Comparison of ENCODE assay signal across 8 cellular contexts in the genomic region with DNA sequence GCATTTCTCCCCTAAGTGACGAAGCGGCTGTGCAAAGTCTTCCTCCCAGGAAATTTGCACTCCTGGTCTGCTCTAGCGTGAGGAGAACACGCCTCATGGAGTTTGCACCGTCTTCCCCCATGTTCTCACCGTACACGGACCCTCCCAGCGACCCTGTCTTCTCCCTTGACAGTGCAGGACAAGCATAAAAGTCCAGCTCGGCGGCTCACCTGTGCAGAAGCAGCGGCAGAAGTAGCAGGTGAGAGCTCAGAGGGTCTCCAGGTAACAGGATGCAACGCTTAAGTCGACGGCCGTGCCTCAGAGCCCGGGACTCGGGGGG. TPM values are rescaled to one million over a fixed set of nuclear protein-coding genes. Genes with fewer than 3 reads are reported as not detected.
DNase-seq lines count a peak whose midpoint lies in the region; ATAC-seq and TF ChIP-seq lines count a peak whose summit lies in the region.

No MANE protein-coding gene starts in this region.

- no peak for TF ChIP-seq CTCF in CD8-positive, alpha-beta T cell (IDR thresholded peaks at IDR 0.05)
- no peak for TF ChIP-seq CTCF in Peyer's patch (IDR thresholded peaks at IDR 0.05)

- H3K27me3 ChIP-seq in CD8-positive, alpha-beta T cell (ENCODE audit: insufficient read depth, low read length), result no peaks in the 10 kb centered on the region
- H3K27me3 ChIP-seq in Peyer's patch, result no peaks in the 10 kb centered on the region

- in situ Hi-C loops in G401 (cut with HindIII; ENCODE audit: low sequenced_read_pairs), result no loop called here

- H3K4me1 ChIP-seq in CD8-positive, alpha-beta T cell (ENCODE audit: insufficient read depth, low read length), result peaks cover 19% of the 10 kb centered on the region
- peaks cover 0 to 5% (median 0%) of the 10 kb centered on the region in 4 donors for H3K4me1 ChIP-seq in Peyer's patch

- H3K9me3 ChIP-seq in CD8-positive, alpha-beta T cell (ENCODE audit: low read length), result no peaks in the 10 kb centered on the region
- no peaks in the 10 kb centered on the region for H3K9me3 ChIP-seq in Peyer's patch

- peaks cover 31% of the 10 kb centered on the region for H3K36me3 Mint-ChIP-seq in CD8-positive, alpha-beta T cell
- H3K36me3 Mint-ChIP-seq in memory B cell, result peaks cover 9% of the 10 kb centered on the region

- peak overlapping the region; percentile 71 for H3K4me3 ChIP-seq in CD8-positive, alpha-beta T cell (ENCODE audit: low read depth, low read length)
- peak overlapping the region; percentile 46 to 56 (median 52) for H3K4me3 ChIP-seq in Peyer's patch

- H3K27ac ChIP-seq in CD8-positive, alpha-beta T cell (ENCODE audit: low read depth, low read length), result peak overlapping the region; percentile 92
- H3K27ac ChIP-seq in Peyer's patch, result peak overlapping the region; percentile 63 to 90 (median 74)

- no peaks in the 10 kb centered on the region for H3K27me3 Mint-ChIP-seq in CD8-positive, alpha-beta T cell (ENCODE audit: low read depth)
- H3K27me3 Mint-ChIP-seq in memory B cell, result no peaks in the 10 kb centered on the region

- ATAC-seq in CD8-positive, alpha-beta T cell, result peak; percentile 8
- ATAC-seq in GM21723 (IDR thresholded peaks at IDR 0.05; ENCODE audit: unreplicated experiment), result peak; percentile 3
- ATAC-seq in memory B cell (ENCODE audit: low read depth), result peak; percentile 9

- peak overlapping the region; percentile 98 for H3K4me3 Mint-ChIP-seq in CD8-positive, alpha-beta T cell
- peak overlapping the region; percentile 97 for H3K4me3 Mint-ChIP-seq in memory B cell

- no peak for TF ChIP-seq POLR2A in Peyer's patch (IDR thresholded peaks at IDR 0.05)

- H3K4me1 Mint-ChIP-seq in CD8-positive, alpha-beta T cell (ENCODE audit: low read depth), result peaks cover 20% of the 10 kb centered on the region
- peaks cover 12% of the 10 kb centered on the region for H3K4me1 Mint-ChIP-seq in memory B cell

- no peaks in the 10 kb centered on the region for H3K36me3 ChIP-seq in CD8-positive, alpha-beta T cell (ENCODE audit: insufficient read depth, low read length)
- no peaks in the 10 kb centered on the region for H3K36me3 ChIP-seq in Peyer's patch

- H3K9me3 Mint-ChIP-seq in CD8-positive, alpha-beta T cell, result no peaks in the 10 kb centered on the region
- H3K9me3 Mint-ChIP-seq in memory B cell, result no peaks in the 10 kb centered on the region

- CTCF ChIA-PET in CD8-positive, alpha-beta T cell (lab: Charles Lee), result no interaction called here

- intact Hi-C loops in CD8-positive, alpha-beta T cell (cut with DNase I, micrococcal nuclease), result loop anchor here (1.0 to 10.0 kb wide), 16 partner anchors 10 to 1158 kb away; partner anchors contain the start of genes AKAP17A (in 2 of the 2), SLC25A6 (in 2 of the 2) and CD99 (in 1 of the 2)

- H3K27ac Mint-ChIP-seq in CD8-positive, alpha-beta T cell, result peak overlapping the region; percentile 98
- H3K27ac Mint-ChIP-seq in memory B cell, result peak overlapping the region; percentile 94

- no peak for DNase-seq in CD8-positive, alpha-beta T cell
- DNase-seq in Peyer's patch (no peak), memory B cell (ENCODE audit: low spot score in 2 of 2) (no peak), NCI-H146 treated with DMSO at 0.1 percent for 48 hours (lab: John Stamatoyannopoulos, UW; ENCODE audit: unreplicated experiment) (no peak), G401 (ENCODE audit: low spot score) (no peak), NCI-H748 treated with DMSO at 0.1 percent for 48 hours (lab: John Stamatoyannopoulos, UW) (no peak), retina (no peak)

- POLR2A ChIA-PET in CD8-positive, alpha-beta T cell (lab: Charles Lee), result no interaction called here

RNA-seq across cellular contexts. Expression of gene P2RY8, which starts 0.3 kb away (rescaled TPM):
- total RNA-seq in CD8-positive, alpha-beta T cell, result 100 to 1,000 TPM; 196 to 197 TPM
- total RNA-seq in Peyer's patch, result 1 to 10 TPM in 2 of 4 donors, under 1 TPM in 2; 0.35 to 5.8 (median 1.2) TPM
- total RNA-seq in G401 (2014; rRNA removed; shearing (Covaris generic)), result under 0.01 TPM in 1 of 2 replicates, not detected in the other

RNA-seq across cellular contexts. Expression of gene AKAP17A, which starts 54.7 kb away (rescaled TPM):
- 100 to 1,000 TPM; 193 to 209 TPM for total RNA-seq in CD8-positive, alpha-beta T cell
- 100 to 1,000 TPM in 3 of 4 donors, 10 to 100 TPM in 1; 41.0 to 201 (median 107) TPM for total RNA-seq in Peyer's patch
- 37.1 and 38.3 TPM in 2 replicates for total RNA-seq in G401 (2014; rRNA removed; shearing (Covaris generic))

Comparison
In these comparisons a context has a peak if more than half of its experiments do, and no peak if none do; other contexts are left out.
1. RNA of gene P2RY8, which starts 0.3 kb away (total RNA-seq): 196 to 197 TPM in CD8-positive, alpha-beta T cell; 0.35 to 5.8 TPM in Peyer's patch and under 0.01 TPM in G401; every median in the first group is over 10 times any median in the second.
2. Peak in every context shown above with its lines, with median percentiles within 50 percentile points of each other: ATAC-seq.